ENCODE assay signal across 2 cellular contexts in the genomic region with DNA sequence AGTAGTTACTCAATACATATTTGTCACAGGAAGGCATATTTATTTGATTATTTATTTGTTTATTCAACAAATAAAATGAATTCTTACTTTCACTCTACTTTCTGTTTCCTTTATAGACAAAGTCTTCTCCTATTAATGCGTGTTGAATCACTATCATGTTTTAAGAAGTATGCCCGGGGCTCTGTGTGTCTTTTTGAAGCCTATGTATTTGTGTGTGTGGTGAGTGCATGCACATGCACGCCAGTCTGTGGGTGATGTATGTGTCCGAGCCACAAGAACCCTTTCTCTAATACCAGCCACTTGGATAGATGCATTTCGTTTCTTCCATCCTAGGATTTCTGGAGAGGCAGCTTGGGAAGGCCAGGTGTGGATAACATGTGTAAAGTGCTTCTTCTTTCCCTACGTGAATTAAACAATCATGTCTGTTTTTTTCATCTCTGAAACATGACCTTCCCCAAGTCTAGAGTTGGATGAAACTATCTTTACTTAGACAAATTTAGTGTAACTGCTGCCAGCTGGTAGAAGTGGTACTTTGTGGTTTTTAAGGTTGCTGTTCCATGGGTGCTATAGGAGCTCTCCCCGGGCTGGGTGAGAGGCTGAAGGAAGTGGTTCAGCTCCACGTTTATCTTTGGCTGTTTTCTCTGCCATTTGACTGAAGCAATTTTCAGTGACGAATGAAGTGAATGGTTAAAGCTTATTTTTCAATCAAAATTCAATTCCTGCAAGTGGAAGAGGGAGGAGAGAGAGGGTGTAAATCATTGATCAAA.
TF ChIP-seq lines count a peak whose summit lies in the region.

No MANE protein-coding gene starts in this region.

TF ChIP-seq in HepG2, 621 proteins besides CTCF, POLR2A, EP300 and RAD21:
- TF ChIP-seq, protein P1, sequence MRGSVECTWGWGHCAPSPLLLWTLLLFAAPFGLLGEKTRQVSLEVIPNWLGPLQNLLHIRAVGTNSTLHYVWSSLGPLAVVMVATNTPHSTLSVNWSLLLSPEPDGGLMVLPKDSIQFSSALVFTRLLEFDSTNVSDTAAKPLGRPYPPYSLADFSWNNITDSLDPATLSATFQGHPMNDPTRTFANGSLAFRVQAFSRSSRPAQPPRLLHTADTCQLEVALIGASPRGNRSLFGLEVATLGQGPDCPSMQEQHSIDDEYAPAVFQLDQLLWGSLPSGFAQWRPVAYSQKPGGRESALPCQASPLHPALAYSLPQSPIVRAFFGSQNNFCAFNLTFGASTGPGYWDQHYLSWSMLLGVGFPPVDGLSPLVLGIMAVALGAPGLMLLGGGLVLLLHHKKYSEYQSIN (CRISPR knock-in tag; IDR thresholded peaks at IDR 0.05; ENCODE audit: borderline replicate concordance), result no peak

TF ChIP-seq in SK-N-SH treated with all-trans-retinoic acid at 6 μM for 48 hours, 23 proteins besides CTCF, POLR2A, EP300 and RAD21:
- TF ChIP-seq, protein P2, sequence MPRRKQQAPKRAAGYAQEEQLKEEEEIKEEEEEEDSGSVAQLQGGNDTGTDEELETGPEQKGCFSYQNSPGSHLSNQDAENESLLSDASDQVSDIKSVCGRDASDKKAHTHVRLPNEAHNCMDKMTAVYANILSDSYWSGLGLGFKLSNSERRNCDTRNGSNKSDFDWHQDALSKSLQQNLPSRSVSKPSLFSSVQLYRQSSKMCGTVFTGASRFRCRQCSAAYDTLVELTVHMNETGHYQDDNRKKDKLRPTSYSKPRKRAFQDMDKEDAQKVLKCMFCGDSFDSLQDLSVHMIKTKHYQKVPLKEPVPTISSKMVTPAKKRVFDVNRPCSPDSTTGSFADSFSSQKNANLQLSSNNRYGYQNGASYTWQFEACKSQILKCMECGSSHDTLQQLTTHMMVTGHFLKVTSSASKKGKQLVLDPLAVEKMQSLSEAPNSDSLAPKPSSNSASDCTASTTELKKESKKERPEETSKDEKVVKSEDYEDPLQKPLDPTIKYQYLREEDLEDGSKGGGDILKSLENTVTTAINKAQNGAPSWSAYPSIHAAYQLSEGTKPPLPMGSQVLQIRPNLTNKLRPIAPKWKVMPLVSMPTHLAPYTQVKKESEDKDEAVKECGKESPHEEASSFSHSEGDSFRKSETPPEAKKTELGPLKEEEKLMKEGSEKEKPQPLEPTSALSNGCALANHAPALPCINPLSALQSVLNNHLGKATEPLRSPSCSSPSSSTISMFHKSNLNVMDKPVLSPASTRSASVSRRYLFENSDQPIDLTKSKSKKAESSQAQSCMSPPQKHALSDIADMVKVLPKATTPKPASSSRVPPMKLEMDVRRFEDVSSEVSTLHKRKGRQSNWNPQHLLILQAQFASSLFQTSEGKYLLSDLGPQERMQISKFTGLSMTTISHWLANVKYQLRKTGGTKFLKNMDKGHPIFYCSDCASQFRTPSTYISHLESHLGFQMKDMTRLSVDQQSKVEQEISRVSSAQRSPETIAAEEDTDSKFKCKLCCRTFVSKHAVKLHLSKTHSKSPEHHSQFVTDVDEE (CRISPR knock-in tag; IDR thresholded peaks at IDR 0.05), result no peak
- 0 out of 2 replicates have a peak, but pooled peaks have one; percentile 37 for TF ChIP-seq ZFP3 (CRISPR knock-in tag; IDR thresholded peaks at IDR 0.05)
